Comparison of ENCODE assay signal across 8 cellular contexts in genomic region chr15:84734794-84735479, GRCh38. TPM values are rescaled to one million over a fixed set of nuclear protein-coding genes. Genes with fewer than 3 reads are reported as not detected.
A peak's percentile ranks its signal among the peaks of the same experiment; 100 is the strongest.
DNase-seq lines count a peak whose midpoint lies in the region; ATAC-seq and TF ChIP-seq lines count a peak whose summit lies in the region.

No MANE protein-coding gene starts in this region.

- H3K27me3 ChIP-seq in colonic mucosa (no peaks in the 10 kb centered on the region), thymus (ENCODE audit: control insufficient read depth, insufficient read depth) (no peaks in the 10 kb centered on the region)

- H3K9me3 ChIP-seq in colonic mucosa (no peaks in the 10 kb centered on the region), mucosa of descending colon (no peaks in the 10 kb centered on the region), thymus (ENCODE audit: control insufficient read depth) (no peaks in the 10 kb centered on the region)

- H3K4me3 ChIP-seq in colonic mucosa, result peak overlapping the region; percentile 19
- no peak overlapping the region for H3K4me3 ChIP-seq in mucosa of descending colon
- peak overlapping the region; percentile 44 for H3K4me3 ChIP-seq in thymus (ENCODE audit: low read length)

- H3K27ac ChIP-seq in colonic mucosa (peak overlapping the region; percentile 85), thymus (ENCODE audit: low read depth) (peak overlapping the region; percentile 97)

- H3K36me3 ChIP-seq in colonic mucosa (no peaks in the 10 kb centered on the region), mucosa of descending colon (ENCODE audit: low read depth) (no peaks in the 10 kb centered on the region), thymus (ENCODE audit: control insufficient read depth, insufficient read depth) (no peaks in the 10 kb centered on the region)

- peak overlapping the region; percentile 94 for H3K27ac Mint-ChIP-seq in WTC11

- 2% methylated on average over 7 of the region's 7 CpGs for WGBS in thymus

- CTCF ChIA-PET in WTC11 (lab: Charles Lee), result interaction anchor here (0.8 to 2.0 kb wide), 9 partner anchors 12 to 164 kb away, joined by 3 to 16 read pairs (median 4); partner anchors contain the start of genes NMB and SEC11A

- POLR2A ChIA-PET in WTC11 (lab: Charles Lee), result interaction anchor here (0.8 to 2.5 kb wide), 7 partner anchors 13 to 334 kb away, joined by 3 to 31 read pairs (median 4); partner anchors contain the start of genes NMB, SEC11A and WDR73

- no peaks in the 10 kb centered on the region for H3K36me3 Mint-ChIP-seq in WTC11

- peak overlapping the region; percentile 57 for H3K4me3 Mint-ChIP-seq in WTC11

- intact Hi-C loops in colonic mucosa (cut with DNase I), result no loop called here
- intact Hi-C loops in mucosa of descending colon (cut with DNase I, micrococcal nuclease), result no loop called here

- peaks cover 7% of the 10 kb centered on the region for H3K4me1 ChIP-seq in colonic mucosa
- peaks cover 19% of the 10 kb centered on the region for H3K4me1 ChIP-seq in mucosa of descending colon (ENCODE audit: low read depth)
- H3K4me1 ChIP-seq in thymus (ENCODE audit: control insufficient read depth, insufficient read depth, low read length), result peaks cover 27% of the 10 kb centered on the region

- ATAC-seq in GM18511 (IDR thresholded peaks at IDR 0.05; ENCODE audit: unreplicated experiment) (peak; percentile 79), HG02588 (IDR thresholded peaks at IDR 0.05; ENCODE audit: unreplicated experiment) (peak; percentile 59), WTC11 (peak; percentile 98), mucosa of descending colon (peak; percentile 97)

- DNase-seq in MV-4-11 (lab: John Stamatoyannopoulos, UW) (peak; percentile 85), WTC11 (ENCODE audit: low spot score) (peak; percentile 78), colonic mucosa (peak; percentile 91), mucosa of descending colon (peak; percentile 73 to 92 (median 83)), GM03348 (ENCODE audit: low spot score) (no peak)

- H3K4me1 Mint-ChIP-seq in WTC11, result peaks cover 27% of the 10 kb centered on the region

- no peak for TF ChIP-seq CTCF in WTC11 (IDR thresholded peaks at IDR 0.05)
- no peak for TF ChIP-seq CTCF in colonic mucosa (IDR thresholded peaks at IDR 0.05)
- no peak for TF ChIP-seq CTCF in mucosa of descending colon (IDR thresholded peaks at IDR 0.05)

- H3K9ac ChIP-seq in colonic mucosa (ENCODE audit: low read depth in 2 of 2, low read length in 2 of 2), result peak overlapping the region in 1 of 2 donors; percentile 66

- no peaks in the 10 kb centered on the region for H3K9me3 Mint-ChIP-seq in WTC11

- H3K27me3 Mint-ChIP-seq in WTC11 (ENCODE audit: low read depth), result no peaks in the 10 kb centered on the region

TF ChIP-seq in WTC11, 78 proteins besides CTCF, POLR2A, EP300 and RAD21:
- no peak for TF ChIP-seq USF1 (CRISPR knock-in tag; IDR thresholded peaks at IDR 0.05)
- TF ChIP-seq ZNF281 (CRISPR knock-in tag; IDR thresholded peaks at IDR 0.05), result peak; percentile 88; the same call in 1 of the 2 replicates
- no peak for TF ChIP-seq ETV6 (CRISPR knock-in tag; IDR thresholded peaks at IDR 0.05)
- no peak for TF ChIP-seq GRHL2 (CRISPR knock-in tag; IDR thresholded peaks at IDR 0.05; ENCODE audit: insufficient replicate concordance, severe bottlenecking)
- TF ChIP-seq JUN (CRISPR knock-in tag; IDR thresholded peaks at IDR 0.05), result no peak
- TF ChIP-seq ATF3 (CRISPR knock-in tag; conservative IDR thresholded peaks at IDR 0.05), result no peak
- no peak for TF ChIP-seq NR2C2 (CRISPR knock-in tag; IDR thresholded peaks at IDR 0.05)
- no peak for TF ChIP-seq AR (CRISPR knock-in tag; IDR thresholded peaks at IDR 0.05)
- peak; percentile 34 for TF ChIP-seq MAX (CRISPR knock-in tag; IDR thresholded peaks at IDR 0.05)
- no peak for TF ChIP-seq RELA (CRISPR knock-in tag; IDR thresholded peaks at IDR 0.05; ENCODE audit: borderline replicate concordance)
- peak; percentile 73 for TF ChIP-seq TEAD1 (CRISPR knock-in tag; IDR thresholded peaks at IDR 0.05)

RNA-seq across cellular contexts. Expression of gene ZNF592, which starts 13.5 kb away (rescaled TPM):
- total RNA-seq in WTC11 (2021) (26.7 to 28.0 TPM (median 27.6 TPM) in 3 replicates), colonic mucosa (10 to 100 TPM; 25.9 to 27.0 TPM), mucosa of descending colon (10 to 100 TPM; 29.4 to 35.3 (median 33.4) TPM)
- polyA plus RNA-seq in thymus, result 9.7 TPM

RNA-seq across cellular contexts. Expression of gene SEC11A, which starts 19.0 kb away (rescaled TPM):
- total RNA-seq in WTC11 (2021) (214 to 228 TPM (median 217 TPM) in 3 replicates), colonic mucosa (100 to 1,000 TPM; 146 to 154 TPM), mucosa of descending colon (100 to 1,000 TPM; 112 to 143 (median 119) TPM)
- polyA plus RNA-seq in thymus, result 158 TPM
